ENCODE assay signal across 16 cellular contexts in the genomic region with DNA sequence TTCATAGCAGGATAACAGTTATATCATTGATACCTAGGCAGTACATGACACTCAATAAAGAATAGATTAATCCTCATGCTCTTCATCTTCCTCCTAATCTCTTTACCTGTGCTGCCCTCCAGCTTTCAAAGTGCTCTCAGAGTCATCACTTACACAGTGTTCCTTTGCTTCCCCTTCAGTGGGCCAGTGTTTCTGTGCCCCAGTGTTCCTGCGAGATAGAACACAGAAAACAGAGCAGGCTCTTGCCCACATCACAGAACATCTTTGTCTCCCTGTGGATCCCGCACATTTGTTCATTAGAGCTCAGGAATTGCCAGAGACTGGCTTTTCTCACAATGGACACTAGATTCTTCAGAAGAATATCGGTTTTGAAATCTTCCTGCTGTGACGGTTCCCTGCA. TPM values are rescaled to one million over a fixed set of nuclear protein-coding genes. Genes with fewer than 3 reads are reported as not detected.
"Had no signal": no experiment of that assay in that cellular context is flagged by ENCODE, and none has a peak within 500 bp of the region (broad histone marks: within the 10 kb centered on the region; RNA-seq: fewer than 3 reads in every experiment).

No MANE protein-coding gene starts in this region.

RNA-seq across cellular contexts. Expression of a gene that starts 12.5 kb away (rescaled TPM):
- total RNA-seq: activated CD4-positive, alpha-beta T cell treated with anti-CD3 and anti-CD28 coated beads for 36 hours; activated CD4-positive, alpha-beta T cell treated with anti-CD3 and anti-CD28 coated beads, Interleukin-2, amount 10 ng/mL, durations not matched to agents 7 days and 5 days; activated CD8-positive, alpha-beta T cell treated with anti-CD3 and anti-CD28 coated beads, Interleukin-2, amount 10 ng/mL, durations not matched to agents 7 days and 5 days; activated naive CD8-positive, alpha-beta T cell treated with anti-CD3 and anti-CD28 coated beads, Interleukin-2, amount 10 ng/mL, durations not matched to agents 7 days and 5 days; activated T-helper 2 cell treated with anti-CD3 and anti-CD28 coated beads, Interferon-gamma antibody, Interleukin-2, Interleukin-4, amounts not matched to agents 10 μg/mL and 5 μg/mL and 100 μg/mL, durations not matched to agents 14 hours and 24 hours and 36 hours; astrocyte; body of pancreas; breast epithelium; IMR-90; K562; MCF 10A; RPMI7951; SJCRH30; WTC11 had no signal
- polyA plus RNA-seq: adipose tissue, IMR-90, K562, SK-N-SH had no signal

RNA-seq across cellular contexts. Expression of a gene that starts 36.2 kb away (rescaled TPM):
- total RNA-seq: activated CD4-positive, alpha-beta T cell treated with anti-CD3 and anti-CD28 coated beads for 36 hours; activated CD4-positive, alpha-beta T cell treated with anti-CD3 and anti-CD28 coated beads, Interleukin-2, amount 10 ng/mL, durations not matched to agents 7 days and 5 days; activated CD8-positive, alpha-beta T cell treated with anti-CD3 and anti-CD28 coated beads, Interleukin-2, amount 10 ng/mL, durations not matched to agents 7 days and 5 days; activated naive CD8-positive, alpha-beta T cell treated with anti-CD3 and anti-CD28 coated beads, Interleukin-2, amount 10 ng/mL, durations not matched to agents 7 days and 5 days; activated T-helper 2 cell treated with anti-CD3 and anti-CD28 coated beads, Interferon-gamma antibody, Interleukin-2, Interleukin-4, amounts not matched to agents 10 μg/mL and 5 μg/mL and 100 μg/mL, durations not matched to agents 14 hours and 24 hours and 36 hours; MCF 10A had no signal
